ENCODE assay signal across 1 cellular context in the genomic region with DNA sequence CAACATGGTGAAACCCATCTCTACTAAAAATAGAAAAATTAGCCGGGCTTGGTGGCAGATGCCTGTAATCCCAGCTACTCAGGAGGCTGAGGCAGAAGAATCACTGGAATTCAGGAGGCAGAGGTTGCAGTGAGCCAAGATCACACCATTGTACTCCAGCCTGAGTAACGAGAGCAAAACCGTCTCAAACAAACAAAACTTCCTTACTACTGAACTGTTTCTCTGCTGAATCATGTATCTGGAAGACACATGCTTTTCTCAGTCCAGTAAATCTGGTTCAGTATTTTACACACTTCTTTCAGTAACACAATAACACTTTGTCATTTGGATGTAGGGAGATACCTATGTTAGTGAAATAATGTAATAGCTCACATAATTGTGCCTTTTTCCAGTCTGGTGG.
TF ChIP-seq lines count a peak whose summit lies in the region.

No MANE protein-coding gene starts in this region.

TF ChIP-seq in WTC11, 78 proteins besides CTCF, POLR2A, EP300 and RAD21 (continued from another document):
- TF ChIP-seq, protein P1, sequence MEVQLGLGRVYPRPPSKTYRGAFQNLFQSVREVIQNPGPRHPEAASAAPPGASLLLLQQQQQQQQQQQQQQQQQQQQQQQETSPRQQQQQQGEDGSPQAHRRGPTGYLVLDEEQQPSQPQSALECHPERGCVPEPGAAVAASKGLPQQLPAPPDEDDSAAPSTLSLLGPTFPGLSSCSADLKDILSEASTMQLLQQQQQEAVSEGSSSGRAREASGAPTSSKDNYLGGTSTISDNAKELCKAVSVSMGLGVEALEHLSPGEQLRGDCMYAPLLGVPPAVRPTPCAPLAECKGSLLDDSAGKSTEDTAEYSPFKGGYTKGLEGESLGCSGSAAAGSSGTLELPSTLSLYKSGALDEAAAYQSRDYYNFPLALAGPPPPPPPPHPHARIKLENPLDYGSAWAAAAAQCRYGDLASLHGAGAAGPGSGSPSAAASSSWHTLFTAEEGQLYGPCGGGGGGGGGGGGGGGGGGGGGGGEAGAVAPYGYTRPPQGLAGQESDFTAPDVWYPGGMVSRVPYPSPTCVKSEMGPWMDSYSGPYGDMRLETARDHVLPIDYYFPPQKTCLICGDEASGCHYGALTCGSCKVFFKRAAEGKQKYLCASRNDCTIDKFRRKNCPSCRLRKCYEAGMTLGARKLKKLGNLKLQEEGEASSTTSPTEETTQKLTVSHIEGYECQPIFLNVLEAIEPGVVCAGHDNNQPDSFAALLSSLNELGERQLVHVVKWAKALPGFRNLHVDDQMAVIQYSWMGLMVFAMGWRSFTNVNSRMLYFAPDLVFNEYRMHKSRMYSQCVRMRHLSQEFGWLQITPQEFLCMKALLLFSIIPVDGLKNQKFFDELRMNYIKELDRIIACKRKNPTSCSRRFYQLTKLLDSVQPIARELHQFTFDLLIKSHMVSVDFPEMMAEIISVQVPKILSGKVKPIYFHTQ (CRISPR knock-in tag; IDR thresholded peaks at IDR 0.05): no peak
- TF ChIP-seq TCF7 (CRISPR knock-in tag; IDR thresholded peaks at IDR 0.05; ENCODE audit: low read depth) (no peak), JAZF1 (CRISPR knock-in tag; IDR thresholded peaks at IDR 0.05) (no peak), ZNF416 (CRISPR knock-in tag; IDR thresholded peaks at IDR 0.05) (no peak), TP53 (CRISPR knock-in tag; IDR thresholded peaks at IDR 0.05) (no peak), ZNF423 (CRISPR knock-in tag; IDR thresholded peaks at IDR 0.05) (no peak), ELF4 (CRISPR knock-in tag; IDR thresholded peaks at IDR 0.05; ENCODE audit: low read depth) (no peak)
- TF ChIP-seq, protein P2, sequence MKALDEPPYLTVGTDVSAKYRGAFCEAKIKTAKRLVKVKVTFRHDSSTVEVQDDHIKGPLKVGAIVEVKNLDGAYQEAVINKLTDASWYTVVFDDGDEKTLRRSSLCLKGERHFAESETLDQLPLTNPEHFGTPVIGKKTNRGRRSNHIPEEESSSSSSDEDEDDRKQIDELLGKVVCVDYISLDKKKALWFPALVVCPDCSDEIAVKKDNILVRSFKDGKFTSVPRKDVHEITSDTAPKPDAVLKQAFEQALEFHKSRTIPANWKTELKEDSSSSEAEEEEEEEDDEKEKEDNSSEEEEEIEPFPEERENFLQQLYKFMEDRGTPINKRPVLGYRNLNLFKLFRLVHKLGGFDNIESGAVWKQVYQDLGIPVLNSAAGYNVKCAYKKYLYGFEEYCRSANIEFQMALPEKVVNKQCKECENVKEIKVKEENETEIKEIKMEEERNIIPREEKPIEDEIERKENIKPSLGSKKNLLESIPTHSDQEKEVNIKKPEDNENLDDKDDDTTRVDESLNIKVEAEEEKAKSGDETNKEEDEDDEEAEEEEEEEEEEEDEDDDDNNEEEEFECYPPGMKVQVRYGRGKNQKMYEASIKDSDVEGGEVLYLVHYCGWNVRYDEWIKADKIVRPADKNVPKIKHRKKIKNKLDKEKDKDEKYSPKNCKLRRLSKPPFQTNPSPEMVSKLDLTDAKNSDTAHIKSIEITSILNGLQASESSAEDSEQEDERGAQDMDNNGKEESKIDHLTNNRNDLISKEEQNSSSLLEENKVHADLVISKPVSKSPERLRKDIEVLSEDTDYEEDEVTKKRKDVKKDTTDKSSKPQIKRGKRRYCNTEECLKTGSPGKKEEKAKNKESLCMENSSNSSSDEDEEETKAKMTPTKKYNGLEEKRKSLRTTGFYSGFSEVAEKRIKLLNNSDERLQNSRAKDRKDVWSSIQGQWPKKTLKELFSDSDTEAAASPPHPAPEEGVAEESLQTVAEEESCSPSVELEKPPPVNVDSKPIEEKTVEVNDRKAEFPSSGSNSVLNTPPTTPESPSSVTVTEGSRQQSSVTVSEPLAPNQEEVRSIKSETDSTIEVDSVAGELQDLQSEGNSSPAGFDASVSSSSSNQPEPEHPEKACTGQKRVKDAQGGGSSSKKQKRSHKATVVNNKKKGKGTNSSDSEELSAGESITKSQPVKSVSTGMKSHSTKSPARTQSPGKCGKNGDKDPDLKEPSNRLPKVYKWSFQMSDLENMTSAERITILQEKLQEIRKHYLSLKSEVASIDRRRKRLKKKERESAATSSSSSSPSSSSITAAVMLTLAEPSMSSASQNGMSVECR (CRISPR knock-in tag; IDR thresholded peaks at IDR 0.05; ENCODE audit: borderline replicate concordance): no peak
- TF ChIP-seq, protein P3, sequence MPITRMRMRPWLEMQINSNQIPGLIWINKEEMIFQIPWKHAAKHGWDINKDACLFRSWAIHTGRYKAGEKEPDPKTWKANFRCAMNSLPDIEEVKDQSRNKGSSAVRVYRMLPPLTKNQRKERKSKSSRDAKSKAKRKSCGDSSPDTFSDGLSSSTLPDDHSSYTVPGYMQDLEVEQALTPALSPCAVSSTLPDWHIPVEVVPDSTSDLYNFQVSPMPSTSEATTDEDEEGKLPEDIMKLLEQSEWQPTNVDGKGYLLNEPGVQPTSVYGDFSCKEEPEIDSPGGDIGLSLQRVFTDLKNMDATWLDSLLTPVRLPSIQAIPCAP (CRISPR knock-in tag; IDR thresholded peaks at IDR 0.05): no peak
- TF ChIP-seq, protein P4, sequence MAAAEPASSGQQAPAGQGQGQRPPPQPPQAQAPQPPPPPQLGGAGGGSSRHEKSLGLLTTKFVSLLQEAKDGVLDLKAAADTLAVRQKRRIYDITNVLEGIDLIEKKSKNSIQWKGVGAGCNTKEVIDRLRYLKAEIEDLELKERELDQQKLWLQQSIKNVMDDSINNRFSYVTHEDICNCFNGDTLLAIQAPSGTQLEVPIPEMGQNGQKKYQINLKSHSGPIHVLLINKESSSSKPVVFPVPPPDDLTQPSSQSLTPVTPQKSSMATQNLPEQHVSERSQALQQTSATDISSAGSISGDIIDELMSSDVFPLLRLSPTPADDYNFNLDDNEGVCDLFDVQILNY (CRISPR knock-in tag; IDR thresholded peaks at IDR 0.05): no peak
- TF ChIP-seq, protein P5, sequence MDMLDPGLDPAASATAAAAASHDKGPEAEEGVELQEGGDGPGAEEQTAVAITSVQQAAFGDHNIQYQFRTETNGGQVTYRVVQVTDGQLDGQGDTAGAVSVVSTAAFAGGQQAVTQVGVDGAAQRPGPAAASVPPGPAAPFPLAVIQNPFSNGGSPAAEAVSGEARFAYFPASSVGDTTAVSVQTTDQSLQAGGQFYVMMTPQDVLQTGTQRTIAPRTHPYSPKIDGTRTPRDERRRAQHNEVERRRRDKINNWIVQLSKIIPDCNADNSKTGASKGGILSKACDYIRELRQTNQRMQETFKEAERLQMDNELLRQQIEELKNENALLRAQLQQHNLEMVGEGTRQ (CRISPR knock-in tag; IDR thresholded peaks at IDR 0.05): no peak
